Comparison of ENCODE assay signal across 24 cellular contexts in genomic region chr2:68340631-68341329, GRCh38. TPM values are rescaled to one million over a fixed set of nuclear protein-coding genes. Genes with fewer than 3 reads are reported as not detected.
"Had no signal": no experiment of that assay in that cellular context is flagged by ENCODE, and none has a peak within 500 bp of the region (broad histone marks: within the 10 kb centered on the region; RNA-seq: fewer than 3 reads in every experiment).

No MANE protein-coding gene starts in this region.

- H3K4me1 ChIP-seq: body of pancreas, upper lobe of left lung had no signal

- H3K36me3 Mint-ChIP-seq: activated CD8-positive, alpha-beta memory T cell treated with anti-CD3 and anti-CD28 coated beads, Interleukin-2, amount 10 ng/mL, durations not matched to agents 7 days and 5 days; immature natural killer cell; stimulated activated naive B cell treated with anti-CD40 and anti-IgM and Interleukin-4, amounts not matched to agents 10 μg/mL and 1 μg/mL and 100 μg/mL, for 72 hours; T-cell had no signal

- H3K36me3 ChIP-seq: thoracic aorta, upper lobe of left lung, WERI-Rb-1 had no signal

- H3K9me3 Mint-ChIP-seq: activated CD4-positive, alpha-beta T cell treated with anti-CD3 and anti-CD28 coated beads, Interleukin-2, amount 10 ng/mL, durations not matched to agents 7 days and 5 days; activated CD8-positive, alpha-beta T cell treated with anti-CD3 and anti-CD28 coated beads for 36 hours; activated naive CD8-positive, alpha-beta T cell treated with anti-CD3 and anti-CD28 coated beads, Interleukin-2, amount 50 U/mL, for 24 hours; immature natural killer cell; nephron; stimulated activated naive B cell treated with anti-CD40 and anti-IgM and Interleukin-4, amounts not matched to agents 10 μg/mL and 1 μg/mL and 100 μg/mL, for 72 hours; T-cell; T-helper 2 cell treated with Interferon-gamma antibody and Interleukin-4, amounts not matched to agents 5 μg/mL and 100 μg/mL, for 36 hours had no signal

- H3K27ac Mint-ChIP-seq: activated CD4-positive, alpha-beta T cell treated with anti-CD3 and anti-CD28 coated beads, Interleukin-2, amount 10 ng/mL, durations not matched to agents 7 days and 5 days; activated CD8-positive, alpha-beta memory T cell treated with anti-CD3 and anti-CD28 coated beads, Interleukin-2, amount 10 ng/mL, durations not matched to agents 7 days and 5 days; activated CD8-positive, alpha-beta T cell treated with anti-CD3 and anti-CD28 coated beads for 36 hours; activated naive CD8-positive, alpha-beta T cell treated with anti-CD3 and anti-CD28 coated beads, Interleukin-2, amount 50 U/mL, for 24 hours; nephron; stimulated activated naive B cell treated with anti-CD40 and anti-IgM and Interleukin-4, amounts not matched to agents 10 μg/mL and 1 μg/mL and 100 μg/mL, for 72 hours; T-cell; T-helper 2 cell treated with Interferon-gamma antibody and Interleukin-4, amounts not matched to agents 5 μg/mL and 100 μg/mL, for 36 hours had no signal

- H3K4me1 Mint-ChIP-seq: activated CD4-positive, alpha-beta T cell treated with anti-CD3 and anti-CD28 coated beads, Interleukin-2, amount 10 ng/mL, durations not matched to agents 7 days and 5 days; activated CD8-positive, alpha-beta memory T cell treated with anti-CD3 and anti-CD28 coated beads, Interleukin-2, amount 10 ng/mL, durations not matched to agents 7 days and 5 days; activated naive CD8-positive, alpha-beta T cell treated with anti-CD3 and anti-CD28 coated beads, Interleukin-2, amount 50 U/mL, for 24 hours; immature natural killer cell; T-cell had no signal

- DNase-seq: activated CD4-positive, alpha-beta T cell treated with anti-CD3 and anti-CD28 coated beads, Interleukin-2, amount 10 ng/mL, durations not matched to agents 7 days and 5 days; activated CD4-positive, CD25-positive, alpha-beta regulatory T cell treated with anti-CD3 and anti-CD28 coated beads, Interleukin-2, amount 50 U/mL, for 72 hours; activated CD8-positive, alpha-beta memory T cell treated with anti-CD3 and anti-CD28 coated beads, Interleukin-2, amount 10 ng/mL, durations not matched to agents 7 days and 5 days; activated CD8-positive, alpha-beta T cell treated with anti-CD3 and anti-CD28 coated beads for 36 hours; activated effector memory CD4-positive, alpha-beta T cell treated with anti-CD3 and anti-CD28 coated beads, Interleukin-2, amount 50 U/mL, for 16 hours; activated naive CD4-positive, alpha-beta T cell treated with anti-CD3 and anti-CD28 coated beads, Interleukin-2, amount 50 U/mL, for 16 hours; activated naive CD8-positive, alpha-beta T cell treated with anti-CD3 and anti-CD28 coated beads, Interleukin-2, amount 50 U/mL, for 24 hours; activated T-cell treated with anti-CD3 and anti-CD28 coated beads for 4 hours; body of pancreas; dermis blood vessel endothelial cell; effector CD8-positive, alpha-beta T cell; foreskin keratinocyte; immature natural killer cell; midbrain; small intestine; stimulated activated CD4-positive, alpha-beta T cell treated with anti-CD3 and anti-CD28 coated beads, Interleukin-15, amount 100 ng/mL, for 24 hours; stimulated activated CD8-positive, alpha-beta memory T cell treated with anti-CD3 and anti-CD28 coated beads, Interleukin-4, amount 100 ng/mL, for 48 hours; stimulated activated naive B cell treated with anti-CD40 and anti-IgM and Interleukin-4, amounts not matched to agents 10 μg/mL and 1 μg/mL and 100 μg/mL, for 72 hours; T-cell; upper lobe of left lung; WERI-Rb-1 had no signal

- H3K27ac ChIP-seq: body of pancreas, foreskin keratinocyte, thoracic aorta, upper lobe of left lung, WERI-Rb-1 had no signal

- H3K4me3 Mint-ChIP-seq: activated CD4-positive, alpha-beta T cell treated with anti-CD3 and anti-CD28 coated beads, Interleukin-2, amount 10 ng/mL, durations not matched to agents 7 days and 5 days; activated CD8-positive, alpha-beta memory T cell treated with anti-CD3 and anti-CD28 coated beads, Interleukin-2, amount 10 ng/mL, durations not matched to agents 7 days and 5 days; activated CD8-positive, alpha-beta T cell treated with anti-CD3 and anti-CD28 coated beads for 36 hours; activated naive CD8-positive, alpha-beta T cell treated with anti-CD3 and anti-CD28 coated beads, Interleukin-2, amount 50 U/mL, for 24 hours; immature natural killer cell; nephron; stimulated activated naive B cell treated with anti-CD40 and anti-IgM and Interleukin-4, amounts not matched to agents 10 μg/mL and 1 μg/mL and 100 μg/mL, for 72 hours; T-cell; T-helper 2 cell treated with Interferon-gamma antibody and Interleukin-4, amounts not matched to agents 5 μg/mL and 100 μg/mL, for 36 hours had no signal

- H3K27me3 ChIP-seq: body of pancreas, foreskin keratinocyte, upper lobe of left lung had no signal

- H3K9me3 ChIP-seq: body of pancreas, thoracic aorta, upper lobe of left lung had no signal

- H3K4me3 ChIP-seq: body of pancreas, thoracic aorta, upper lobe of left lung had no signal

RNA-seq across cellular contexts. Expression of gene CNRIP1, which starts 21.0 kb away (rescaled TPM):
- total RNA-seq: activated CD4-positive, alpha-beta T cell treated with anti-CD3 and anti-CD28 coated beads, Interleukin-2, amount 10 ng/mL, durations not matched to agents 7 days and 5 days; activated CD8-positive, alpha-beta memory T cell treated with anti-CD3 and anti-CD28 coated beads, Interleukin-2, amount 10 ng/mL, durations not matched to agents 7 days and 5 days; activated CD8-positive, alpha-beta T cell treated with anti-CD3 and anti-CD28 coated beads for 36 hours had no signal

RNA-seq across cellular contexts. Expression of gene PLEK, which starts 24.3 kb away (rescaled TPM):
- total RNA-seq: foreskin keratinocyte had no signal
